ENCODE assay signal across 9 cellular contexts in the genomic region with DNA sequence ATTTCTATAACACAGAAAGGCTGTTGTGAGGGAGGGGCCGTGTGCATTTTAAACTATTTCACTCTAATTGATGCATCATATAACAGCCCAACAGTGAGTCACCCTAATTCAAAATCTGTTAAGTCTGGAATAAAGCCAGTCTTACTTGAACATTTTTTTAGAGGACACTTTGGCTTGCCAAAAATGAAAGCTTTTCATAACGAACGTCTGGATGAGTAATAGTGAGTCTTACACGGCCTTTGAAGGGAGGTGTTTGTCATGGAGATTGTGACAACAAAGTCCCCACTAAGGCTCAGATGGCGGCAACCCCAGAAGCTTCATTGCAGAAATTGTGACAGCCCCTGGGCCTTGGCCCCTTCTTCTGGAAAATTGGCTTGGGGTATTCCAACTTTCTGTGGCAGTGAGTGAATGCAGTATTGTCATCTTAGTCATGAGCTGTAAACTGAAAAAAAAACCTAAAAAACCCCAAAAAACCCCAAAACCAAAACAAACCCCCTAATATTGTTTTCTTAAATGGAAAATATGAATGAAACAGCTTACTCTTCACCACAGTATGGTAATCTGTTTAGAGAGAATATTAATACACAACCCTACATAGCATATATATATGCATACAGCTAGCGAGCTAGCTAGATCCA.
DNase-seq lines count a peak whose midpoint lies in the region; ATAC-seq, FAIRE-seq and TF ChIP-seq lines count a peak whose summit lies in the region.
"Had no signal": no experiment of that assay in that cellular context is flagged by ENCODE, and none has a peak within 500 bp of the region (broad histone marks: within the 10 kb centered on the region; RNA-seq: fewer than 3 reads in every experiment).

No MANE protein-coding gene starts in this region.

- no peak overlapping the region for H3K4me3 ChIP-seq in BJ (ENCODE audit: low read depth, low read length)
- H3K4me3 ChIP-seq in HepG2 (replicated peaks in 1 of 3; ENCODE audit: insufficient read depth in 1 of 3, low read depth in 2 of 3, low read length in 3 of 3) = no peak overlapping the region

- TF ChIP-seq CTCF in BJ (IDR thresholded peaks at IDR 0.05; ENCODE audit: insufficient read depth, low read depth, low read length) (no peak), HepG2 (CRISPR knock-in tag; IDR thresholded peaks at IDR 0.05) (no peak)

- H3K4me2 ChIP-seq in HepG2 (ENCODE audit: low read depth, low read length) = peak overlapping the region; percentile 35; the same call in 1 of the 2 replicates

- 25% methylated on average over 6 of the region's 6 CpGs for WGBS in HepG2 (ENCODE audit: low lambda C conversion rate)

- TF ChIP-seq EP300 in HepG2 (IDR thresholded peaks at IDR 0.05; ENCODE audit: low read depth in 2 of 2, low read length in 2 of 2) (no peak), HepG2 (CRISPR knock-in tag; IDR thresholded peaks at IDR 0.05; ENCODE audit: borderline replicate concordance) (no peak)

- no peaks in the 10 kb centered on the region for H3K79me2 ChIP-seq in HepG2 (ENCODE audit: insufficient read depth, low read length)

- in situ Hi-C loops in HepG2 (cut with HindIII; ENCODE audit: extremely low pct_ligation_motif_present, low pct_unique_long_range_greater_than_20kb) = loop anchor here (5.0 to 10.0 kb wide), 5 partner anchors 239 to 594 kb away; no protein-coding TSS in a partner anchor

- TF ChIP-seq POLR2A in HepG2 (IDR thresholded peaks at IDR 0.05; ENCODE audit: insufficient read depth in 1 of 2, low read depth in 2 of 2, low read length in 2 of 2) = no peak

- no peaks in the 10 kb centered on the region for H3K9me3 ChIP-seq in HepG2 (ENCODE audit: low read length)

- H3K4me1 ChIP-seq in HepG2 (ENCODE audit: insufficient read depth, low read length) = peaks cover 7% of the 10 kb centered on the region; the same call in 1 of the 2 replicates

- H4K20me1 ChIP-seq in HepG2 (ENCODE audit: insufficient read depth, low read length) = no peaks in the 10 kb centered on the region

- peak; percentile 72 for ATAC-seq in GM19455 (IDR thresholded peaks at IDR 0.05; ENCODE audit: unreplicated experiment)
- ATAC-seq in HG03469 (IDR thresholded peaks at IDR 0.05; ENCODE audit: unreplicated experiment) = peak; percentile 81
- ATAC-seq in HepG2 = peak; percentile 27; the same call in 2 of the 3 replicates

- no peak for FAIRE-seq in HepG2 (lab: Jason Lieb, UNC)
- FAIRE-seq: H1 had no signal

- no peaks in the 10 kb centered on the region for H3K27me3 ChIP-seq in BJ (ENCODE audit: control insufficient read depth, insufficient read depth, low read length)
- no peaks in the 10 kb centered on the region for H3K27me3 ChIP-seq in HepG2 (ENCODE audit: control insufficient read depth in 1 of 2, insufficient read depth in 2 of 2, low read length in 2 of 2)

- no peak overlapping the region for H2AFZ ChIP-seq in HepG2 (ENCODE audit: low read length)

- no TSS peak for BruUV-seq in HepG2 (replicated peaks; lab: Mats Ljungman, UMichigan)

- CTCF ChIA-PET in BJ (lab: Yijun Ruan, JAX) = interaction anchor here (0.8 to 10.3 kb wide), 7 partner anchors 50 to 495 kb away, joined by 3 to 161 read pairs (median 5); no protein-coding TSS in a partner anchor
- CTCF ChIA-PET in HepG2 (lab: Yijun Ruan, JAX; ENCODE audit: low intra/inter-chr PET ratio, low total read pairs) = no interaction called here

- POLR2A ChIA-PET in BJ (lab: Charles Lee) (interaction anchor here (0.6 kb wide), 1 partner anchor 144 kb away, joined by 3 read pairs; no protein-coding TSS in a partner anchor), HepG2 (lab: Yijun Ruan, JAX) (no interaction called here)

- no peak for TF ChIP-seq RAD21 in HepG2 (CRISPR knock-in tag; IDR thresholded peaks at IDR 0.05)

- H3K36me3 ChIP-seq in BJ (ENCODE audit: control insufficient read depth, insufficient read depth, low read length) = no peaks in the 10 kb centered on the region
- no peaks in the 10 kb centered on the region for H3K36me3 ChIP-seq in HepG2 (replicated peaks in 1 of 2; ENCODE audit: control insufficient read depth in 1 of 2, insufficient read depth in 2 of 2, low read length in 2 of 2)

- no peak overlapping the region for H3K27ac ChIP-seq in HepG2 (ENCODE audit: extremely low read length, insufficient read depth, low read length)

- peak; percentile 78 for DNase-seq in BJ (ENCODE audit: low read depth)
- peak; percentile 82 for DNase-seq in T-helper 22 cell (ENCODE audit: low read depth)
- peak; percentile 91 for DNase-seq in astrocyte of the hippocampus (ENCODE audit: low read depth, low spot score)
- DNase-seq in HepG2 (ENCODE audit: low spot score) = peak; percentile 73
- DNase-seq in stimulated activated CD8-positive, alpha-beta memory T cell treated with anti-CD3 and anti-CD28 coated beads, Interleukin-12 subunit alpha, Interleukin-12 subunit beta, amount 100 ng/mL, for 24 hours (ENCODE audit: extremely low read depth) = peak; percentile 65
- no peak for DNase-seq in NCI-H526 treated with DMSO at 0.1 percent for 48 hours (lab: John Stamatoyannopoulos, UW)

- intact Hi-C loops in HepG2 (cut with micrococcal nuclease; ENCODE audit: unreplicated experiment) = no loop called here

- no peak overlapping the region for H3K9ac ChIP-seq in HepG2 (ENCODE audit: insufficient read depth, low read depth, low read length)

TF ChIP-seq in HepG2, 621 proteins besides CTCF, POLR2A, EP300 and RAD21:
- TF ChIP-seq ZNF234 (CRISPR knock-in tag; conservative IDR thresholded peaks at IDR 0.05) (no peak), CEBPB (IDR thresholded peaks at IDR 0.05; ENCODE audit: borderline replicate concordance, low read depth, low read length) (0 out of 2 replicates have a peak, but pooled peaks have one; percentile 9), PHF21A (CRISPR knock-in tag; IDR thresholded peaks at IDR 0.05) (no peak), ZNF557 (CRISPR knock-in tag; IDR thresholded peaks at IDR 0.05) (no peak), ZNF598 (CRISPR knock-in tag; IDR thresholded peaks at IDR 0.05; ENCODE audit: borderline replicate concordance) (no peak), FOSL2 (CRISPR knock-in tag; IDR thresholded peaks at IDR 0.05) (peak; percentile 60), MYC (CRISPR knock-in tag; IDR thresholded peaks at IDR 0.05; ENCODE audit: borderline replicate concordance) (no peak), TCF7 (IDR thresholded peaks at IDR 0.05; ENCODE audit: low read depth) (peak; percentile 27; the same call in 1 of the 2 replicates), ZNF30 (CRISPR knock-in tag; IDR thresholded peaks at IDR 0.05) (no peak)

Comparison
In these comparisons a context has a peak if more than half of its experiments do, and no peak if none do; other contexts are left out.
1. ATAC-seq: peak in every context shown above with its lines; median percentile 81 in HG03469; 72 in GM19455; 27 in HepG2.